12 cellular contexts compared by ENCODE assay signal in genomic region chr3:71702131-71703024, GRCh38. TPM values are rescaled to one million over a fixed set of nuclear protein-coding genes. Genes with fewer than 3 reads are reported as not detected.
DNase-seq lines count a peak whose midpoint lies in the region; ATAC-seq and TF ChIP-seq lines count a peak whose summit lies in the region.
"Had no signal": no experiment of that assay in that cellular context is flagged by ENCODE, and none has a peak within 500 bp of the region (broad histone marks: within the 10 kb centered on the region; RNA-seq: fewer than 3 reads in every experiment).

No MANE protein-coding gene starts in this region.

- H3K36me3 Mint-ChIP-seq in Calu3 (ENCODE audit: insufficient read depth, unreplicated experiment): no peaks in the 10 kb centered on the region
- peaks cover 21% of the 10 kb centered on the region for H3K36me3 Mint-ChIP-seq in activated naive CD8-positive, alpha-beta T cell treated with anti-CD3 and anti-CD28 coated beads, Interleukin-2, amount 50 U/mL, for 24 hours (ENCODE audit: low read depth)

- CTCF ChIA-PET in Calu3 (lab: Charles Lee): interaction anchor here (0.6 to 1.6 kb wide), 7 partner anchors 9 to 900 kb away, joined by 3 to 8 read pairs (median 5); no protein-coding TSS in a partner anchor

- H4K20me1 ChIP-seq in GM23248 (ENCODE audit: insufficient read depth): no peaks in the 10 kb centered on the region

- H3K36me3 ChIP-seq in mucosa of descending colon (ENCODE audit: low read depth) (no peaks in the 10 kb centered on the region), GM23248 (ENCODE audit: low read depth) (no peaks in the 10 kb centered on the region)
- H3K36me3 ChIP-seq: uterus had no signal

- no peak overlapping the region for H3K27ac ChIP-seq in GM23248
- H3K27ac ChIP-seq: uterus had no signal

- H3K27me3 ChIP-seq in GM23248 (replicated peaks; ENCODE audit: insufficient read depth): no peaks in the 10 kb centered on the region
- H3K27me3 ChIP-seq: uterus had no signal

- no peak overlapping the region for H2AFZ ChIP-seq in GM23248

- H3K27me3 Mint-ChIP-seq in Calu3 (ENCODE audit: unreplicated experiment): no peaks in the 10 kb centered on the region
- no peaks in the 10 kb centered on the region for H3K27me3 Mint-ChIP-seq in activated naive CD8-positive, alpha-beta T cell treated with anti-CD3 and anti-CD28 coated beads, Interleukin-2, amount 50 U/mL, for 24 hours

- peak overlapping the region; percentile 85 for H3K27ac Mint-ChIP-seq in Calu3 (ENCODE audit: unreplicated experiment)
- peak overlapping the region; percentile 93 for H3K27ac Mint-ChIP-seq in activated naive CD8-positive, alpha-beta T cell treated with anti-CD3 and anti-CD28 coated beads, Interleukin-2, amount 50 U/mL, for 24 hours
- H3K27ac Mint-ChIP-seq: endodermal cell had no signal

- 84 to 85% methylated on average over 7 of the region's 7 CpGs for WGBS in GM23248 (ENCODE audit: low coverage in 1 of 2, low lambda C conversion rate in 2 of 2, missing lambda C conversion rate in 2 of 2), 2 experiments

- no TSS peak for BruUV-seq in Calu3 (replicated peaks; lab: Mats Ljungman, UMichigan)

- ATAC-seq in activated naive CD8-positive, alpha-beta T cell treated with anti-CD3 and anti-CD28 coated beads, Interleukin-2, amount 50 U/mL, for 24 hours: peak; percentile 93
- peak; percentile 25 for ATAC-seq in mucosa of descending colon

- peaks cover 25% of the 10 kb centered on the region for H3K4me1 Mint-ChIP-seq in Calu3 (ENCODE audit: low read depth, unreplicated experiment)
- peaks cover 45% of the 10 kb centered on the region for H3K4me1 Mint-ChIP-seq in activated naive CD8-positive, alpha-beta T cell treated with anti-CD3 and anti-CD28 coated beads, Interleukin-2, amount 50 U/mL, for 24 hours

- H3F3A ChIP-seq in GM23248 (ENCODE audit: insufficient read depth): no peaks in the 10 kb centered on the region

- no peak overlapping the region for H3K4me2 ChIP-seq in GM23248 (ENCODE audit: unreplicated experiment)

- no peak for TF ChIP-seq CTCF in Calu3 (IDR thresholded peaks at IDR 0.05; ENCODE audit: unreplicated experiment)
- no peak for TF ChIP-seq CTCF in mucosa of descending colon (IDR thresholded peaks at IDR 0.05)

- intact Hi-C loops in Calu3 (cut with micrococcal nuclease; ENCODE audit: unreplicated experiment): no loop called here
- intact Hi-C loops in mucosa of descending colon (cut with DNase I, micrococcal nuclease): no loop called here

- H3K9ac ChIP-seq in GM23248: no peak overlapping the region

- H3K79me2 ChIP-seq in GM23248 (ENCODE audit: insufficient read depth): no peaks in the 10 kb centered on the region

- H3K4me3 ChIP-seq in mucosa of descending colon (no peak overlapping the region), GM23248 (no peak overlapping the region)
- H3K4me3 ChIP-seq: uterus had no signal

- no peaks in the 10 kb centered on the region for H3K4me1 ChIP-seq in mucosa of descending colon (ENCODE audit: low read depth)
- H3K4me1 ChIP-seq in GM23248 (ENCODE audit: insufficient read depth): peaks cover 2% of the 10 kb centered on the region; the same call in 1 of the 2 replicates
- H3K4me1 ChIP-seq: uterus had no signal

- H3K9me3 ChIP-seq in mucosa of descending colon: no peaks in the 10 kb centered on the region
- H3K9me3 ChIP-seq in GM23248 (ENCODE audit: low read depth): no peaks in the 10 kb centered on the region
- H3K9me3 ChIP-seq: uterus had no signal

- H3K4me3 Mint-ChIP-seq in Calu3 (ENCODE audit: low read depth, unreplicated experiment): no peak overlapping the region
- peak overlapping the region; percentile 66 for H3K4me3 Mint-ChIP-seq in activated naive CD8-positive, alpha-beta T cell treated with anti-CD3 and anti-CD28 coated beads, Interleukin-2, amount 50 U/mL, for 24 hours
- H3K4me3 Mint-ChIP-seq: endodermal cell had no signal

- no peaks in the 10 kb centered on the region for H3K9me2 ChIP-seq in GM23248 (ENCODE audit: insufficient read depth)

- in situ Hi-C loops in GM23248 (cut with MboI): loop anchor here (25.0 kb wide), 2 partner anchors 560 to 1385 kb away; no protein-coding TSS in a partner anchor

- H3K9me3 Mint-ChIP-seq in Calu3 (ENCODE audit: low read depth, unreplicated experiment): peaks cover 5% of the 10 kb centered on the region
- H3K9me3 Mint-ChIP-seq in activated naive CD8-positive, alpha-beta T cell treated with anti-CD3 and anti-CD28 coated beads, Interleukin-2, amount 50 U/mL, for 24 hours: no peaks in the 10 kb centered on the region
- H3K9me3 Mint-ChIP-seq: endodermal cell had no signal

- DNase-seq in Calu3: peak; percentile 30
- peak; percentile 61 for DNase-seq in NOMO-1 treated with DMSO at 0.1 percent for 48 hours (lab: John Stamatoyannopoulos, UW; ENCODE audit: unreplicated experiment)
- no peak for DNase-seq in activated naive CD8-positive, alpha-beta T cell treated with anti-CD3 and anti-CD28 coated beads, Interleukin-2, amount 50 U/mL, for 24 hours
- no peak for DNase-seq in mucosa of descending colon
- DNase-seq in NCI-H226: no peak
- DNase-seq in ecto neural progenitor cell (ENCODE audit: low spot score): no peak
- DNase-seq in COLO829 (ENCODE audit: low spot score): no peak
- no peak for DNase-seq in GM23248
- DNase-seq: DND-41, endodermal cell, NCI-H2171 treated with DMSO at 0.1 percent for 48 hours, uterus had no signal

RNA-seq across cellular contexts. Expression of gene EIF4E3, which starts 22.8 kb away (rescaled TPM):
- total RNA-seq in Calu3 (2022): 8.7 and 10.9 TPM in 2 replicates
- total RNA-seq in mucosa of descending colon: 10 to 100 TPM; 40.6 to 57.1 (median 48.4) TPM
- 1.1 TPM in 2 replicates for total RNA-seq in GM23248 (2014; rRNA removed; shearing (Covaris generic))
- polyA plus RNA-seq in GM23248 (2016; fragmentation: Nextera tagmentation; extraction: Ambion mirVana): 0.79 and 1.1 TPM in 2 replicates

RNA-seq across cellular contexts. Expression of gene GPR27, which starts 51.3 kb away (rescaled TPM):
- total RNA-seq in Calu3 (2022): 0.71 and 1.0 TPM in 2 replicates
- 1 to 10 TPM in 1 of 3 donors, under 1 TPM in 2; 0.14 to 2.1 (median 0.39) TPM for total RNA-seq in mucosa of descending colon
- total RNA-seq in GM23248 (2014; rRNA removed; shearing (Covaris generic)): not detected in 2 replicates
- polyA plus RNA-seq in GM23248 (2016; fragmentation: Nextera tagmentation; extraction: Ambion mirVana): 0.10 TPM in 1 of 2 replicates, not detected in the other

Comparison
In these comparisons a context has a peak if more than half of its experiments do, and no peak if none do; other contexts are left out.
1. DNase-seq: peak in Calu3 (single experiment) and NOMO-1 treated with DMSO at 0.1 percent for 48 hours (single experiment); none in activated naive CD8-positive, alpha-beta T cell treated with anti-CD3 and anti-CD28 coated beads, Interleukin-2, amount 50 U/mL, for 24 hours (single experiment), mucosa of descending colon (0 of 3), NCI-H226 (single experiment), ecto neural progenitor cell (single experiment), COLO829 (single experiment) and GM23248 (single experiment).